Comparison of ENCODE assay signal across 8 cellular contexts in genomic region chr13:110874508-110874960, GRCh38. TPM values are rescaled to one million over a fixed set of nuclear protein-coding genes. Genes with fewer than 3 reads are reported as not detected.
DNase-seq lines count a peak whose midpoint lies in the region; ATAC-seq and TF ChIP-seq lines count a peak whose summit lies in the region.

No MANE protein-coding gene starts in this region.

- ATAC-seq in GM21529 (IDR thresholded peaks at IDR 0.05; ENCODE audit: unreplicated experiment) (peak; percentile 67), right lobe of liver (peak; percentile 83 to 94 (median 90)), GM18498 (IDR thresholded peaks at IDR 0.05; ENCODE audit: unreplicated experiment) (no peak)
- ATAC-seq in activated CD4-positive, alpha-beta T cell treated with anti-CD3 and anti-CD28 coated beads for 36 hours: peak; percentile 55

- peaks cover 10% of the 10 kb centered on the region for H3K4me1 Mint-ChIP-seq in activated CD4-positive, alpha-beta T cell treated with anti-CD3 and anti-CD28 coated beads for 36 hours

- peak overlapping the region in 1 of 3 donors; percentile 32 for H3K4me3 ChIP-seq in right lobe of liver

- no peaks in the 10 kb centered on the region for H3K9me3 Mint-ChIP-seq in activated CD4-positive, alpha-beta T cell treated with anti-CD3 and anti-CD28 coated beads for 36 hours (ENCODE audit: low read depth)

- H3K9me3 ChIP-seq in right lobe of liver: no peaks in the 10 kb centered on the region

- POLR2A ChIA-PET in activated CD4-positive, alpha-beta T cell treated with anti-CD3 and anti-CD28 coated beads for 36 hours (lab: Charles Lee): no interaction called here

- TF ChIP-seq POLR2A in right lobe of liver (IDR thresholded peaks at IDR 0.05): no peak

- no peaks in the 10 kb centered on the region for H3K27me3 ChIP-seq in right lobe of liver

- 2% methylated on average over 21 of the region's 32 CpGs for WGBS in right lobe of liver (ENCODE audit: insufficient coverage, low coverage, low lambda C conversion rate, missing lambda C conversion rate)

- no peak for TF ChIP-seq CTCF in right lobe of liver (IDR thresholded peaks at IDR 0.05)

- H3K27ac ChIP-seq in right lobe of liver: no peak overlapping the region

- no peak overlapping the region for H3K27ac Mint-ChIP-seq in activated CD4-positive, alpha-beta T cell treated with anti-CD3 and anti-CD28 coated beads for 36 hours

- H3K4me3 Mint-ChIP-seq in activated CD4-positive, alpha-beta T cell treated with anti-CD3 and anti-CD28 coated beads for 36 hours: peak overlapping the region; percentile 40

- intact Hi-C loops in activated CD4-positive, alpha-beta T cell treated with anti-CD3 and anti-CD28 coated beads for 36 hours (cut with DNase I, micrococcal nuclease): no loop called here
- intact Hi-C loops in right lobe of liver (cut with DNase I): no loop called here

- H3K36me3 Mint-ChIP-seq in activated CD4-positive, alpha-beta T cell treated with anti-CD3 and anti-CD28 coated beads for 36 hours (ENCODE audit: low read depth): no peaks in the 10 kb centered on the region

- CTCF ChIA-PET in activated CD4-positive, alpha-beta T cell treated with anti-CD3 and anti-CD28 coated beads for 36 hours (lab: Charles Lee): interaction anchor here (1.2 kb wide), 1 partner anchor 9 kb away, joined by 3 read pairs; no protein-coding TSS in a partner anchor

- H3K4me1 ChIP-seq in right lobe of liver: peaks cover 0 to 5% (median 0%) of the 10 kb centered on the region in 4 donors

- H3K36me3 ChIP-seq in right lobe of liver: no peaks in the 10 kb centered on the region

- DNase-seq in AG20443 (ENCODE audit: low spot score) (peak; percentile 97), NCI-H2029 (lab: John Stamatoyannopoulos, UW) (peak; percentile 74), ecto neural progenitor cell (ENCODE audit: low spot score) (peak; percentile 89), right lobe of liver (peak; percentile 81 to 85 (median 84))
- peak; percentile 64 for DNase-seq in activated CD4-positive, alpha-beta T cell treated with anti-CD3 and anti-CD28 coated beads for 36 hours
- DNase-seq in stimulated activated CD4-positive, alpha-beta T cell treated with anti-CD3 and anti-CD28 coated beads, Interleukin-2, amount 100 ng/mL, for 48 hours: peak; percentile 59 to 62

- H3K27me3 Mint-ChIP-seq in activated CD4-positive, alpha-beta T cell treated with anti-CD3 and anti-CD28 coated beads for 36 hours: peaks cover 19% of the 10 kb centered on the region

RNA-seq across cellular contexts. Expression of gene ANKRD10, which starts 40.3 kb away (rescaled TPM):
- 10 to 100 TPM; 65.1 to 91.8 TPM for total RNA-seq in activated CD4-positive, alpha-beta T cell treated with anti-CD3 and anti-CD28 coated beads for 36 hours
- 10 to 100 TPM; 40.4 to 56.2 (median 44.3) TPM for total RNA-seq in right lobe of liver
